In genomic region chr15:40593588-40594428, GRCh38 we compare ENCODE assay signal across 8 cellular contexts. TPM values are rescaled to one million over a fixed set of nuclear protein-coding genes. Genes with fewer than 3 reads are reported as not detected.
DNase-seq lines count a peak whose midpoint lies in the region; ATAC-seq and TF ChIP-seq lines count a peak whose summit lies in the region.

Gene KNL1 (plus strand): TSS chr15:40594249. CDS start chr15:40602932, 8,683 bp downstream.

- H3K27me3 ChIP-seq in breast epithelium (no peaks in the 10 kb centered on the region), skeletal muscle satellite cell (ENCODE audit: control insufficient read depth, insufficient read depth, low read length) (no peaks in the 10 kb centered on the region)

- H3K36me3 ChIP-seq in breast epithelium (no peaks in the 10 kb centered on the region), skeletal muscle satellite cell (ENCODE audit: insufficient read depth, low read length) (no peaks in the 10 kb centered on the region)

- H3K4me1 ChIP-seq in breast epithelium (peaks cover 0 to 6% of the 10 kb centered on the region in 2 donors), skeletal muscle satellite cell (ENCODE audit: control insufficient read depth, insufficient read depth, low read length) (no peaks in the 10 kb centered on the region)

- no peak for TF ChIP-seq POLR2A in breast epithelium (IDR thresholded peaks at IDR 0.05)

- H3K4me2 ChIP-seq in skeletal muscle satellite cell (ENCODE audit: low read length) = peak within 1 kb of the TSS; percentile 83

- in situ Hi-C loops in ACHN (cut with HindIII; ENCODE audit: low pct_ligation_motif_present, low pct_unique_long_range_greater_than_20kb, low sequenced_read_pairs) = no loop called here

- TF ChIP-seq CTCF in VCaP (conservative IDR thresholded peaks at IDR 0.05) (no peak), breast epithelium (IDR thresholded peaks at IDR 0.05) (no peak)

- H3K9ac ChIP-seq in skeletal muscle satellite cell (ENCODE audit: low read depth, low read length) = peak within 1 kb of the TSS; percentile 94

- H3K4me3 ChIP-seq in breast epithelium = peak within 1 kb of the TSS; percentile 51 to 70 (median 67)
- peak within 1 kb of the TSS; percentile 94 for H3K4me3 ChIP-seq in iPS-18c (ENCODE audit: insufficient read depth, low read depth, low read length)
- H3K4me3 ChIP-seq in skeletal muscle satellite cell (ENCODE audit: low read length) = peak within 1 kb of the TSS; percentile 90

- intact Hi-C loops in breast epithelium (cut with DNase I; ENCODE audit: low total_unique reads) = no loop called here

- peak; percentile 92 for DNase-seq in ACHN
- peak; percentile 93 for DNase-seq in NCI-H2227 (lab: John Stamatoyannopoulos, UW; ENCODE audit: unreplicated experiment)
- DNase-seq in breast epithelium (ENCODE audit: low spot score in 2 of 2) = peak; percentile 90 to 95

- ATAC-seq in GM18873 (IDR thresholded peaks at IDR 0.05; ENCODE audit: low FRiP score, unreplicated experiment) (peak; percentile 68), HG03139 (IDR thresholded peaks at IDR 0.05; ENCODE audit: unreplicated experiment) (peak; percentile 49)

- H3K27ac ChIP-seq in VCaP (peak within 1 kb of the TSS; percentile 88), breast epithelium (peak within 1 kb of the TSS; percentile 87 to 93)

- H3K9me3 ChIP-seq in breast epithelium (no peaks in the 10 kb centered on the region), iPS-18c (ENCODE audit: control insufficient read depth, insufficient read depth, low read length) (no peaks in the 10 kb centered on the region), skeletal muscle satellite cell (replicated peaks; ENCODE audit: low read length) (no peaks in the 10 kb centered on the region)

RNA-seq across cellular contexts. Expression of gene KNL1, which starts in this region (rescaled TPM):
- total RNA-seq in breast epithelium = 1 to 10 TPM in 2 of 3 donors, under 1 TPM in 1; 0.66 to 1.8 (median 1.3) TPM
- 19.0 and 20.5 TPM in 2 replicates for total RNA-seq in skeletal muscle satellite cell (2012; rRNA removed)

Comparison
In these comparisons a context has a peak if more than half of its experiments do, and no peak if none do; other contexts are left out.
1. Peak in every context shown above with its lines: DNase-seq, ATAC-seq, H3K4me3 ChIP-seq and H3K27ac ChIP-seq.